In genomic region chr11:119335655-119336543, GRCh38 we compare ENCODE assay signal across 12 cellular contexts. TPM values are rescaled to one million over a fixed set of nuclear protein-coding genes. Genes with fewer than 3 reads are reported as not detected.
DNase-seq lines count a peak whose midpoint lies in the region; ATAC-seq, FAIRE-seq and TF ChIP-seq lines count a peak whose summit lies in the region.
"Had no signal": no experiment of that assay in that cellular context is flagged by ENCODE, and none has a peak within 500 bp of the region (broad histone marks: within the 10 kb centered on the region; RNA-seq: fewer than 3 reads in every experiment).

No MANE protein-coding gene starts in this region.

- H3K36me3 ChIP-seq in A673 (ENCODE audit: insufficient read depth, low read length, poor library complexity, severe bottlenecking): peaks cover 12% of the 10 kb centered on the region
- no peaks in the 10 kb centered on the region for H3K36me3 ChIP-seq in GM12878 (ENCODE audit: control insufficient read depth in 2 of 2, insufficient read depth in 2 of 2, low read length in 1 of 2)
- peaks cover 15 to 17% of the 10 kb centered on the region in 2 experiments for H3K36me3 ChIP-seq in mesenchymal stem cell (ENCODE audit: control insufficient read depth in 1 of 2, insufficient read depth in 2 of 2, low read depth in 1 of 2, low read length in 2 of 2)
- peaks cover 0 to 5% of the 10 kb centered on the region in 2 donors for H3K36me3 ChIP-seq in left lung

- no peak for FAIRE-seq in GM12878 (lab: Jason Lieb, UNC)
- FAIRE-seq: G401.6 had no signal

- H3K79me2 ChIP-seq in GM12878 (ENCODE audit: control insufficient read depth, insufficient read depth, low read length): peaks cover 13% of the 10 kb centered on the region

- intact Hi-C loops in A673 (cut with micrococcal nuclease; ENCODE audit: unreplicated experiment): loop anchor here (5.0 to 10.0 kb wide), 2 partner anchors 46 to 431 kb away; partner anchors contain the start of gene USP2
- intact Hi-C loops in GM12878 (cut with micrococcal nuclease; ENCODE audit: unreplicated experiment): loop anchor here (5.0 kb wide), 2 partner anchors 136 to 269 kb away; partner anchors contain the start of gene VPS11
- intact Hi-C loops in left lung (cut with DNase I): no loop called here

- H3K18ac ChIP-seq in mesenchymal stem cell (ENCODE audit: low read depth in 1 of 2, low read length in 2 of 2): no peak overlapping the region

- H3K4me2 ChIP-seq in GM12878 (ENCODE audit: control insufficient read depth, insufficient read depth): peak overlapping the region; percentile 98
- H3K4me2 ChIP-seq in mesenchymal stem cell (ENCODE audit: low read length, poor library complexity, severe bottlenecking): no peak overlapping the region

- DNase-seq in A673 (ENCODE audit: low spot score): no peak
- no peak for DNase-seq in HFF-Myc (ENCODE audit: extremely low read depth, low read depth)
- no peak for DNase-seq in GM12878 (ENCODE audit: low read depth, low spot score)
- no peak for DNase-seq in mesenchymal stem cell
- no peak for DNase-seq in left lung
- DNase-seq in RPMI8226: no peak
- DNase-seq in NCI-H146 treated with DMSO at 0.1 percent for 48 hours (lab: John Stamatoyannopoulos, UW; ENCODE audit: unreplicated experiment): no peak
- DNase-seq: activated CD4-positive, alpha-beta T cell treated with anti-CD3 and anti-CD28 coated beads, Interleukin-2, amount 50 U/mL, for 48 hours; NCI-H2107 had no signal

- peak overlapping the region; percentile 64 for H4K91ac ChIP-seq in mesenchymal stem cell (ENCODE audit: low read length)

- CTCF ChIA-PET in A673 (lab: Charles Lee) (no interaction called here), GM12878 (lab: Yijun Ruan, JAX) (interaction anchor here (2.7 to 6.1 kb wide), 3 partner anchors 13 to 17 kb away, joined by 11 to 88 read pairs (median 58); no protein-coding TSS in a partner anchor)

- H3K9me3 ChIP-seq in A673 (ENCODE audit: low read depth, low read length, poor library complexity, severe bottlenecking) (no peaks in the 10 kb centered on the region), GM12878 (replicated peaks; ENCODE audit: control insufficient read depth, insufficient read depth, low read length) (no peaks in the 10 kb centered on the region), mesenchymal stem cell (ENCODE audit: control insufficient read depth, low read length) (no peaks in the 10 kb centered on the region), left lung (no peaks in the 10 kb centered on the region)

- H2AK5ac ChIP-seq in mesenchymal stem cell (ENCODE audit: low read length, severe bottlenecking): no peak overlapping the region

- POLR2A ChIA-PET in A673 (lab: Charles Lee; ENCODE audit: low non-redundant PET): no interaction called here
- POLR2A ChIA-PET in GM12878 (lab: Charles Lee): no interaction called here

- TF ChIP-seq POLR2A in GM12878 (IDR thresholded peaks at IDR 0.05; ENCODE audit: low read depth, low read length): no peak

- ATAC-seq in GM12878 (no peak), HG03175 (IDR thresholded peaks at IDR 0.05; ENCODE audit: unreplicated experiment) (no peak), left lung (no peak)

- TF ChIP-seq EP300 in GM12878 (IDR thresholded peaks at IDR 0.05; ENCODE audit: borderline replicate concordance in 1 of 2, control insufficient read depth in 1 of 2, low read depth in 2 of 2, low read length in 2 of 2): no peak

- RAD21 ChIA-PET in GM12878 (lab: Charles Lee; ENCODE audit: unreplicated experiment): interaction anchor here (0.6 kb wide), 1 partner anchor 141 kb away, joined by 3 read pairs; no protein-coding TSS in a partner anchor

- BruUV-seq in A673 (replicated peaks; lab: Mats Ljungman, UMichigan) (no TSS peak), GM12878 (replicated peaks; lab: Mats Ljungman, UMichigan) (no TSS peak)

- H3K14ac ChIP-seq in mesenchymal stem cell (ENCODE audit: low read length in 2 of 2): no peak overlapping the region

- no peak overlapping the region for H3K4ac ChIP-seq in mesenchymal stem cell (ENCODE audit: low read depth in 1 of 2, low read length in 2 of 2)

- in situ Hi-C loops in GM12878 (cut with MboI): no loop called here

- no peak for TF ChIP-seq RAD21 in GM12878 (IDR thresholded peaks at IDR 0.05; ENCODE audit: insufficient read depth, low read depth, low read length)

- no peak overlapping the region for H3K23ac ChIP-seq in mesenchymal stem cell (ENCODE audit: low read length in 2 of 2)

- 96% methylated on average over 30 of the region's 30 CpGs for WGBS in GM12878 (ENCODE audit: insufficient coverage, insufficient replicate concordance, low lambda C conversion rate, missing lambda C conversion rate)
- 95% methylated on average over 30 of the region's 30 CpGs for WGBS in mesenchymal stem cell

- H2BK12ac ChIP-seq in mesenchymal stem cell (ENCODE audit: low read length in 2 of 2): no peak overlapping the region

- H4K8ac ChIP-seq in mesenchymal stem cell (ENCODE audit: low read length): no peak overlapping the region

- peak overlapping the region; percentile 76 for H3K4me3 ChIP-seq in A673 (ENCODE audit: low read depth, low read length, poor library complexity, severe bottlenecking)
- H3K4me3 ChIP-seq in HFF-Myc (replicated peaks; ENCODE audit: low read depth, low read length): peak overlapping the region; percentile 77
- H3K4me3 ChIP-seq in GM12878: peak overlapping the region; percentile 91
- H3K4me3 ChIP-seq in mesenchymal stem cell (ENCODE audit: insufficient read depth in 1 of 2, low read depth in 1 of 2, low read length in 2 of 2): peak overlapping the region in 1 of 2 experiments; percentile 94
- peak overlapping the region in 1 of 2 donors; percentile 90 for H3K4me3 ChIP-seq in left lung

- no peak overlapping the region for H2BK15ac ChIP-seq in mesenchymal stem cell (ENCODE audit: low read depth, poor library complexity, severe bottlenecking)

- H3K4me1 ChIP-seq in A673 (ENCODE audit: insufficient read depth, low read length, poor library complexity, severe bottlenecking): peaks cover 49% of the 10 kb centered on the region
- H3K4me1 ChIP-seq in GM12878 (ENCODE audit: control insufficient read depth, insufficient read depth, low read length): peaks cover 12% of the 10 kb centered on the region
- H3K4me1 ChIP-seq in mesenchymal stem cell (ENCODE audit: control insufficient read depth, insufficient read depth, low read depth, low read length): peaks cover 39% of the 10 kb centered on the region
- H3K4me1 ChIP-seq in left lung: peaks cover 14 to 61% of the 10 kb centered on the region in 2 donors

- H4K20me1 ChIP-seq in GM12878 (ENCODE audit: control insufficient read depth, insufficient read depth): no peaks in the 10 kb centered on the region

- H2AFZ ChIP-seq in GM12878 (ENCODE audit: control insufficient read depth, low read depth, low read length): no peak overlapping the region
- H2AFZ ChIP-seq in mesenchymal stem cell (ENCODE audit: low read depth, low read length): no peak overlapping the region

- H3K9ac ChIP-seq in GM12878 (ENCODE audit: control insufficient read depth, insufficient read depth, low read length) (no peak overlapping the region), mesenchymal stem cell (ENCODE audit: low read length) (peak overlapping the region; percentile 93)

- SMC1A ChIA-PET in GM12878 (lab: Charles Lee; ENCODE audit: uncharacterized antibody, unreplicated experiment): interaction anchor here (0.8 kb wide), 1 partner anchor 12 kb away, joined by 3 read pairs; no protein-coding TSS in a partner anchor

- H3K27me3 ChIP-seq in A673 (replicated peaks; ENCODE audit: insufficient read depth, low read depth, low read length, poor library complexity) (peaks cover 10% of the 10 kb centered on the region), GM12878 (replicated peaks in 1 of 2; ENCODE audit: control insufficient read depth in 2 of 2, insufficient read depth in 2 of 2, low read length in 1 of 2) (peaks cover 0 to 4% of the 10 kb centered on the region in 2 experiments), mesenchymal stem cell (ENCODE audit: control insufficient read depth in 1 of 2, insufficient read depth in 1 of 2, low read length in 2 of 2) (peaks cover 0 to 16% of the 10 kb centered on the region in 2 experiments), left lung (peaks cover 7 to 26% of the 10 kb centered on the region in 2 donors)

- no peak overlapping the region for H2BK5ac ChIP-seq in mesenchymal stem cell (ENCODE audit: low read depth, low read length, poor library complexity, severe bottlenecking)

- H3K79me1 ChIP-seq in mesenchymal stem cell (replicated peaks; ENCODE audit: low read length, poor library complexity, severe bottlenecking): peaks cover 30% of the 10 kb centered on the region

- TF ChIP-seq CTCF in A673 (conservative IDR thresholded peaks at IDR 0.05; ENCODE audit: low read depth, low read length) (no peak), HFF-Myc (IDR thresholded peaks at IDR 0.05; ENCODE audit: low read depth, low read length, missing control alignments) (no peak), GM12878 (IDR thresholded peaks at IDR 0.05 in 2 of 3, conservative IDR thresholded peaks at IDR 0.05 in 1 of 3; ENCODE audit: control insufficient read depth in 2 of 3, extremely low read depth in 1 of 3, insufficient read depth in 1 of 3, low read depth in 3 of 3, low read length in 3 of 3) (no peak), left lung (IDR thresholded peaks at IDR 0.05) (no peak)

- H2BK120ac ChIP-seq in mesenchymal stem cell (ENCODE audit: low read depth, low read length): no peak overlapping the region

- H3K27ac ChIP-seq in A673 (ENCODE audit: low read depth, low read length, poor library complexity, severe bottlenecking) (peak overlapping the region; percentile 91), GM12878 (ENCODE audit: control insufficient read depth, insufficient read depth) (no peak overlapping the region), mesenchymal stem cell (ENCODE audit: low read length, poor library complexity, severe bottlenecking) (no peak overlapping the region), left lung (no peak overlapping the region)
- H3K27ac ChIP-seq: epithelial cell of prostate had no signal

RNA-seq across cellular contexts. Expression of gene RNF26, which starts 1.6 kb away (rescaled TPM):
- total RNA-seq in A673 (2021) (81.3 and 89.3 TPM in 2 replicates), GM12878 (2014; rRNA removed) (3.7 and 5.3 TPM in 2 replicates), GM12878 (2014; rRNA removed; fragmentation: Illumina TruSeq; extraction: Trizol) (7.1 and 7.2 TPM in 2 replicates), GM12878 (2021) (29.9 and 31.1 TPM in 2 replicates), left lung (10 to 100 TPM; 22.0 to 28.3 TPM)
- total RNA-seq in GM12878 (2013; cell fraction: nucleolus; rRNA removed): 5.5 and 7.0 TPM in 2 replicates
- 13.3 TPM for polyA plus RNA-seq in GM12878 (2011; ENCODE audit: low read depth)
- polyA plus RNA-seq in GM12878 (2011; rRNA removed) (7.0 and 16.6 TPM in 2 replicates), GM12878 (2014; fragmentation: Illumina TruSeq; extraction: Trizol) (10.4 and 18.7 TPM in 2 replicates), GM12878 (2014; fragmentation: Nextera tagmentation; extraction: Ambion mirVana) (1 to 10 TPM; 2.8 to 4.2 TPM), GM12878 (2014; rRNA removed) (20.9 and 25.6 TPM in 2 replicates), GM12878 (2016; fragmentation: Nextera tagmentation; extraction: Ambion mirVana) (10 to 100 TPM; 52.2 to 54.5 TPM)
- 31.3 and 35.6 TPM in 2 replicates for polyA plus RNA-seq in GM12878 (2011; cell fraction: cytosol; rRNA removed)
- polyA plus RNA-seq in GM12878 (2011; cell fraction: nucleus; rRNA removed): 18.6 and 20.0 TPM in 2 replicates
- polyA plus RNA-seq in GM12878 (2012): 19.1 and 19.4 TPM in 2 replicates
- polyA minus RNA-seq in GM12878 (2011; rRNA and poly(A)+ RNA removed): 30.4 and 39.4 TPM in 2 replicates
- 19.4 and 20.5 TPM in 2 replicates for polyA minus RNA-seq in GM12878 (2011; cell fraction: cytosol; rRNA and poly(A)+ RNA removed)
- polyA minus RNA-seq in GM12878 (2011; cell fraction: nucleus; rRNA and poly(A)+ RNA removed): 19.0 and 24.8 TPM in 2 replicates
- polyA plus RNA-seq in mesenchymal stem cell (2013, experiment 1 of 2): 30.2 TPM
- polyA plus RNA-seq in mesenchymal stem cell (2013, experiment 2 of 2): 30.5 TPM

RNA-seq across cellular contexts. Expression of gene C1QTNF5, which starts 4.8 kb away (rescaled TPM):
- total RNA-seq in A673 (2021) (0.31 TPM in 1 of 2 replicates, not detected in the other), GM12878 (2014; rRNA removed) (not detected in 2 replicates), GM12878 (2014; rRNA removed; fragmentation: Illumina TruSeq; extraction: Trizol) (not detected in 2 replicates), GM12878 (2021) (not detected in 2 replicates), left lung (10 to 100 TPM; 20.0 to 33.3 TPM)
- total RNA-seq in GM12878 (2013; cell fraction: nucleolus; rRNA removed): not detected in 2 replicates
- not detected for polyA plus RNA-seq in GM12878 (2011; ENCODE audit: low read depth)
- polyA plus RNA-seq in GM12878 (2011; rRNA removed) (not detected in 2 replicates), GM12878 (2014; fragmentation: Illumina TruSeq; extraction: Trizol) (not detected in 2 replicates), GM12878 (2014; fragmentation: Nextera tagmentation; extraction: Ambion mirVana) (not detected), GM12878 (2014; rRNA removed) (not detected in 2 replicates), GM12878 (2016; fragmentation: Nextera tagmentation; extraction: Ambion mirVana) (not detected)
- not detected in 2 replicates for polyA plus RNA-seq in GM12878 (2011; cell fraction: cytosol; rRNA removed)
- polyA plus RNA-seq in GM12878 (2011; cell fraction: nucleus; rRNA removed): not detected in 2 replicates
- not detected in 2 replicates for polyA plus RNA-seq in GM12878 (2012)
- polyA minus RNA-seq in GM12878 (2011; rRNA and poly(A)+ RNA removed): not detected in 2 replicates
- not detected in 2 replicates for polyA minus RNA-seq in GM12878 (2011; cell fraction: cytosol; rRNA and poly(A)+ RNA removed)
- polyA minus RNA-seq in GM12878 (2011; cell fraction: nucleus; rRNA and poly(A)+ RNA removed): not detected in 2 replicates
- polyA plus RNA-seq in mesenchymal stem cell (2013, experiment 1 of 2): 25.1 TPM
- 26.5 TPM for polyA plus RNA-seq in mesenchymal stem cell (2013, experiment 2 of 2)

RNA-seq across cellular contexts. Expression of gene MFRP, which starts 10.6 kb away (rescaled TPM):
- total RNA-seq in A673 (2021) (not detected in 2 replicates), GM12878 (2014; rRNA removed) (not detected in 2 replicates), GM12878 (2014; rRNA removed; fragmentation: Illumina TruSeq; extraction: Trizol) (not detected in 2 replicates), GM12878 (2021) (not detected in 2 replicates), left lung (not detected)
- total RNA-seq in GM12878 (2013; cell fraction: nucleolus; rRNA removed): not detected in 2 replicates
- not detected for polyA plus RNA-seq in GM12878 (2011; ENCODE audit: low read depth)
- polyA plus RNA-seq in GM12878 (2011; rRNA removed) (not detected in 2 replicates), GM12878 (2014; fragmentation: Illumina TruSeq; extraction: Trizol) (not detected in 2 replicates), GM12878 (2014; fragmentation: Nextera tagmentation; extraction: Ambion mirVana) (not detected), GM12878 (2014; rRNA removed) (not detected in 2 replicates), GM12878 (2016; fragmentation: Nextera tagmentation; extraction: Ambion mirVana) (not detected)
- polyA plus RNA-seq in GM12878 (2011; cell fraction: cytosol; rRNA removed): not detected in 2 replicates
- polyA plus RNA-seq in GM12878 (2011; cell fraction: nucleus; rRNA removed): not detected in 2 replicates
- not detected in 2 replicates for polyA plus RNA-seq in GM12878 (2012)
- polyA minus RNA-seq in GM12878 (2011; rRNA and poly(A)+ RNA removed): not detected in 2 replicates
- polyA minus RNA-seq in GM12878 (2011; cell fraction: cytosol; rRNA and poly(A)+ RNA removed): not detected in 2 replicates
- not detected in 2 replicates for polyA minus RNA-seq in GM12878 (2011; cell fraction: nucleus; rRNA and poly(A)+ RNA removed)
- polyA plus RNA-seq in mesenchymal stem cell (2013, experiment 1 of 2): not detected
- polyA plus RNA-seq in mesenchymal stem cell (2013, experiment 2 of 2): not detected

RNA-seq across cellular contexts. Expression of gene MCAM, which starts 19.0 kb away (rescaled TPM):
- 14.4 and 20.0 TPM in 2 replicates for total RNA-seq in A673 (2021)
- 68.2 and 76.0 TPM in 2 replicates for total RNA-seq in GM12878 (2013; cell fraction: nucleolus; rRNA removed)
- total RNA-seq in GM12878 (2014; rRNA removed): 17.6 TPM in 2 replicates
- total RNA-seq in GM12878 (2014; rRNA removed; fragmentation: Illumina TruSeq; extraction: Trizol): 10.0 TPM in 2 replicates
- total RNA-seq in GM12878 (2021): 17.9 and 19.7 TPM in 2 replicates
- polyA plus RNA-seq in GM12878 (2011; ENCODE audit: low read depth): 0.49 TPM
- polyA plus RNA-seq in GM12878 (2011; rRNA removed): 2.5 and 4.1 TPM in 2 replicates
- 11.5 and 18.7 TPM in 2 replicates for polyA plus RNA-seq in GM12878 (2011; cell fraction: cytosol; rRNA removed)
- 6.6 and 8.2 TPM in 2 replicates for polyA plus RNA-seq in GM12878 (2011; cell fraction: nucleus; rRNA removed)
- 0.92 and 4.0 TPM in 2 replicates for polyA plus RNA-seq in GM12878 (2012)
- polyA plus RNA-seq in GM12878 (2014; fragmentation: Illumina TruSeq; extraction: Trizol): 7.4 and 12.1 TPM in 2 replicates
- 1 to 10 TPM; 3.1 to 4.5 TPM for polyA plus RNA-seq in GM12878 (2014; fragmentation: Nextera tagmentation; extraction: Ambion mirVana)
- 13.2 and 16.5 TPM in 2 replicates for polyA plus RNA-seq in GM12878 (2014; rRNA removed)
- 1 to 10 TPM; 7.8 to 8.7 TPM for polyA plus RNA-seq in GM12878 (2016; fragmentation: Nextera tagmentation; extraction: Ambion mirVana)
- polyA minus RNA-seq in GM12878 (2011; rRNA and poly(A)+ RNA removed): 3.9 and 6.9 TPM in 2 replicates
- 3.6 and 4.2 TPM in 2 replicates for polyA minus RNA-seq in GM12878 (2011; cell fraction: cytosol; rRNA and poly(A)+ RNA removed)
- polyA minus RNA-seq in GM12878 (2011; cell fraction: nucleus; rRNA and poly(A)+ RNA removed): 5.3 and 8.2 TPM in 2 replicates
- 80.2 TPM for polyA plus RNA-seq in mesenchymal stem cell (2013, experiment 1 of 2)
- 77.3 TPM for polyA plus RNA-seq in mesenchymal stem cell (2013, experiment 2 of 2)
- 10 to 100 TPM; 59.5 to 87.5 TPM for total RNA-seq in left lung

RNA-seq across cellular contexts. Expression of gene USP2, which starts 45.6 kb away (rescaled TPM):
- total RNA-seq in A673 (2021) (4.8 and 6.2 TPM in 2 replicates), GM12878 (2014; rRNA removed) (not detected in 2 replicates), GM12878 (2014; rRNA removed; fragmentation: Illumina TruSeq; extraction: Trizol) (not detected in 2 replicates), GM12878 (2021) (0.13 TPM in 1 of 2 replicates, not detected in the other), left lung (1 to 10 TPM; 2.6 to 3.7 TPM)
- 0.69 TPM in 1 of 2 replicates, not detected in the other for total RNA-seq in GM12878 (2013; cell fraction: nucleolus; rRNA removed)
- not detected for polyA plus RNA-seq in GM12878 (2011; ENCODE audit: low read depth)
- polyA plus RNA-seq in GM12878 (2011; rRNA removed) (0.04 TPM in 1 of 2 replicates, not detected in the other), GM12878 (2014; fragmentation: Illumina TruSeq; extraction: Trizol) (0.09 TPM in 1 of 2 replicates, not detected in the other), GM12878 (2014; fragmentation: Nextera tagmentation; extraction: Ambion mirVana) (under 1 TPM in 1 of 2 experiments, not detected in 1; 0.04 TPM), GM12878 (2014; rRNA removed) (0.03 TPM in 2 replicates), GM12878 (2016; fragmentation: Nextera tagmentation; extraction: Ambion mirVana) (under 1 TPM in 1 of 2 experiments, not detected in 1; 0.11 TPM)
- polyA plus RNA-seq in GM12878 (2011; cell fraction: cytosol; rRNA removed): 0.12 and 0.17 TPM in 2 replicates
- polyA plus RNA-seq in GM12878 (2011; cell fraction: nucleus; rRNA removed): 0.06 and 0.07 TPM in 2 replicates
- polyA plus RNA-seq in GM12878 (2012): 0.03 and 0.07 TPM in 2 replicates
- polyA minus RNA-seq in GM12878 (2011; rRNA and poly(A)+ RNA removed): 0.93 TPM in 1 of 2 replicates, not detected in the other
- 0.62 TPM in 1 of 2 replicates, not detected in the other for polyA minus RNA-seq in GM12878 (2011; cell fraction: cytosol; rRNA and poly(A)+ RNA removed)
- polyA minus RNA-seq in GM12878 (2011; cell fraction: nucleus; rRNA and poly(A)+ RNA removed): 0.19 TPM in 1 of 2 replicates, not detected in the other
- polyA plus RNA-seq in mesenchymal stem cell (2013, experiment 1 of 2): 0.65 TPM
- 0.60 TPM for polyA plus RNA-seq in mesenchymal stem cell (2013, experiment 2 of 2)

Comparison
In these comparisons a context has a peak if more than half of its experiments do, and no peak if none do; other contexts are left out.
1. RNA of gene C1QTNF5, which starts 4.8 kb away (total RNA-seq): 20.0 to 33.3 TPM in left lung; 0.31 TPM in A673 and not detected in GM12878; every median in the first group is over 10 times any median in the second.
2. intact Hi-C loops: an anchor here in A673 (5.0 to 10.0 kb wide) and GM12878 (5.0 kb wide); none called in left lung.